8 cellular contexts compared by ENCODE assay signal in genomic region chr20:56393133-56393472, GRCh38. TPM values are rescaled to one million over a fixed set of nuclear protein-coding genes. Genes with fewer than 3 reads are reported as not detected.
DNase-seq lines count a peak whose midpoint lies in the region; ATAC-seq, FAIRE-seq and TF ChIP-seq lines count a peak whose summit lies in the region.

No MANE protein-coding gene starts in this region.

- no peaks in the 10 kb centered on the region for H3K27me3 Mint-ChIP-seq in type B pancreatic cell

- DNase-seq in heart right ventricle (no peak), Right ventricle myocardium inferior (ENCODE audit: missing footprints) (no peak), WERI-Rb-1 (no peak), kidney (no peak), uterus (no peak), GM20000 (ENCODE audit: low spot score) (no peak), type B pancreatic cell (ENCODE audit: extremely low spot score, unreplicated experiment) (no peak)

- no peaks in the 10 kb centered on the region for H3K9me3 Mint-ChIP-seq in type B pancreatic cell

- peaks cover 2 to 31% (median 23%) of the 10 kb centered on the region in 9 donors for H3K4me1 ChIP-seq in heart right ventricle
- peaks cover 9 to 15% of the 10 kb centered on the region in 2 donors for H3K4me1 ChIP-seq in kidney (ENCODE audit: control insufficient read depth in 1 of 2, insufficient read depth in 1 of 2, low read depth in 1 of 2, low read length in 2 of 2)
- H3K4me1 ChIP-seq in uterus: no peaks in the 10 kb centered on the region

- H3K4me3 ChIP-seq in heart right ventricle: peak overlapping the region in 9 of 10 donors; percentile 73 to 94 (median 81)
- peak overlapping the region; percentile 84 for H3K4me3 ChIP-seq in WERI-Rb-1 (ENCODE audit: low read depth, low read length)
- H3K4me3 ChIP-seq in kidney (ENCODE audit: low read length in 2 of 2): peak overlapping the region; percentile 97 to 100
- H3K4me3 ChIP-seq in uterus: peak overlapping the region; percentile 60 to 93

- TF ChIP-seq CTCF in heart right ventricle (IDR thresholded peaks at IDR 0.05): no peak
- TF ChIP-seq CTCF in WERI-Rb-1 (IDR thresholded peaks at IDR 0.05; ENCODE audit: low read depth, low read length): no peak
- no peak for TF ChIP-seq CTCF in kidney (IDR thresholded peaks at IDR 0.05; ENCODE audit: borderline replicate concordance, extremely low read depth, insufficient read depth)
- no peak for TF ChIP-seq CTCF in uterus (IDR thresholded peaks at IDR 0.05)
- TF ChIP-seq CTCF in GM20000 (IDR thresholded peaks at IDR 0.05; ENCODE audit: extremely low read depth, missing control alignments): no peak
- TF ChIP-seq CTCF in type B pancreatic cell (conservative IDR thresholded peaks at IDR 0.05): no peak

- H3K36me3 ChIP-seq in heart right ventricle (peaks cover 0 to 49% (median 29%) of the 10 kb centered on the region in 9 donors), WERI-Rb-1 (peaks cover 57% of the 10 kb centered on the region), kidney (ENCODE audit: control insufficient read depth in 1 of 2, insufficient read depth in 2 of 2, low read length in 2 of 2) (peaks cover 24% of the 10 kb centered on the region in 2 donors), uterus (no peaks in the 10 kb centered on the region)

- H3K27ac ChIP-seq in heart right ventricle (peak overlapping the region in 8 of 10 donors; percentile 79 to 93 (median 88)), WERI-Rb-1 (peak overlapping the region; percentile 98), kidney (ENCODE audit: low read depth in 2 of 2, low read length in 2 of 2) (no peak overlapping the region), uterus (peak overlapping the region; percentile 85 to 90)

- TF ChIP-seq POLR2A in uterus (IDR thresholded peaks at IDR 0.05): no peak

- H3K27me3 ChIP-seq in heart right ventricle (no peaks in the 10 kb centered on the region), WERI-Rb-1 (ENCODE audit: insufficient read depth, low read depth, severe bottlenecking) (no peaks in the 10 kb centered on the region), uterus (no peaks in the 10 kb centered on the region)

- peak overlapping the region; percentile 26 to 96 for H3K9ac ChIP-seq in kidney (ENCODE audit: low read length in 2 of 2)

- ATAC-seq in heart right ventricle: no peak
- no peak for ATAC-seq in Right ventricle myocardium inferior
- no peak for ATAC-seq in GM21360 (IDR thresholded peaks at IDR 0.05; ENCODE audit: unreplicated experiment)

- 4 to 5% methylated on average over 6 of the region's 6 CpGs for WGBS in heart right ventricle, 2 donors

- H3K9me3 ChIP-seq in heart right ventricle (no peaks in the 10 kb centered on the region), WERI-Rb-1 (ENCODE audit: severe bottlenecking) (no peaks in the 10 kb centered on the region), kidney (ENCODE audit: control insufficient read depth in 1 of 2, low read length in 2 of 2) (no peaks in the 10 kb centered on the region), uterus (no peaks in the 10 kb centered on the region)

- intact Hi-C loops in heart right ventricle (cut with DNase I): loop anchor here in 4 of 10 donors (2.0 to 10.0 kb wide), 5 partner anchors 34 to 182 kb away; partner anchors contain the start of genes RTF2 (in 4 of the 4) and FAM210B (in 2 of the 4)
- intact Hi-C loops in Right ventricle myocardium inferior (cut with DNase I): loop anchor here (5.0 kb wide), 1 partner anchor 36 kb away; the partner anchor contains the start of gene FAM210B
- intact Hi-C loops in kidney (cut with DNase I): no loop called here
- intact Hi-C loops in uterus (cut with DNase I; ENCODE audit: low total_unique reads): no loop called here

- H3K36me3 Mint-ChIP-seq in type B pancreatic cell: peaks cover 22% of the 10 kb centered on the region

- no peak for FAIRE-seq in kidney (lab: Jason Lieb, UNC)

- no peak overlapping the region for H3K27ac Mint-ChIP-seq in type B pancreatic cell

- no peak overlapping the region for H3K4me3 Mint-ChIP-seq in type B pancreatic cell

- peaks cover 30% of the 10 kb centered on the region for H3K4me1 Mint-ChIP-seq in type B pancreatic cell (ENCODE audit: unreplicated experiment)

RNA-seq across cellular contexts. Expression of gene CSTF1, which starts 0.7 kb away (rescaled TPM):
- 10 to 100 TPM; 16.3 to 23.7 (median 21.6) TPM for total RNA-seq in heart right ventricle
- 10 to 100 TPM in 1 of 2 donors, 1 to 10 TPM in 1; 3.7 to 11.3 TPM for polyA plus RNA-seq in heart right ventricle
- 18.6 TPM for total RNA-seq in Right ventricle myocardium inferior
- 30.7 TPM for total RNA-seq in kidney
- polyA plus RNA-seq in kidney (ENCODE audit: insufficient read depth, low read depth, low replicate concordance): 16.2 TPM
- 10 to 100 TPM; 20.9 to 44.0 (median 29.9) TPM for total RNA-seq in uterus
- total RNA-seq in type B pancreatic cell (ENCODE audit: low replicate concordance): 43.2 and 48.4 TPM in 2 replicates

RNA-seq across cellular contexts. Expression of gene AURKA, which starts 1.1 kb away (rescaled TPM):
- total RNA-seq in heart right ventricle: 10 to 100 TPM in 1 of 10 donors, 1 to 10 TPM in 9; 3.9 to 12.2 (median 7.5) TPM
- polyA plus RNA-seq in heart right ventricle: 10 to 100 TPM in 1 of 2 donors, 1 to 10 TPM in 1; 2.4 to 11.0 TPM
- 8.4 TPM for total RNA-seq in Right ventricle myocardium inferior
- 2.7 TPM for total RNA-seq in kidney
- polyA plus RNA-seq in kidney (ENCODE audit: insufficient read depth, low read depth, low replicate concordance): 3.3 TPM
- 10 to 100 TPM in 1 of 4 donors, 1 to 10 TPM in 2, not detected in 1; 1.9 to 17.4 (median 9.7) TPM for total RNA-seq in uterus
- 20.3 and 42.7 TPM in 2 replicates for total RNA-seq in type B pancreatic cell (ENCODE audit: low replicate concordance)

RNA-seq across cellular contexts. Expression of gene CASS4, which starts 19.0 kb away (rescaled TPM):
- total RNA-seq in heart right ventricle (1 to 10 TPM in 1 of 10 donors, under 1 TPM in 9; 0.22 to 2.8 (median 0.77) TPM), Right ventricle myocardium inferior (0.41 TPM), kidney (3.0 TPM), uterus (1 to 10 TPM in 2 of 4 donors, under 1 TPM in 2; 0.62 to 9.1 (median 3.7) TPM), type B pancreatic cell (ENCODE audit: low replicate concordance) (0.38 and 0.56 TPM in 2 replicates)
- polyA plus RNA-seq in heart right ventricle (under 1 TPM; 0.35 to 0.37 TPM), kidney (ENCODE audit: insufficient read depth, low read depth, low replicate concordance) (0.22 TPM)

RNA-seq across cellular contexts. Expression of gene FAM210B, which starts 34.3 kb away (rescaled TPM):
- total RNA-seq in heart right ventricle: 10 to 100 TPM; 48.8 to 85.2 (median 57.6) TPM
- polyA plus RNA-seq in heart right ventricle: 10 to 100 TPM; 27.1 to 36.2 TPM
- 60.3 TPM for total RNA-seq in Right ventricle myocardium inferior
- 27.2 TPM for total RNA-seq in kidney
- polyA plus RNA-seq in kidney (ENCODE audit: insufficient read depth, low read depth, low replicate concordance): 34.5 TPM
- 10 to 100 TPM; 28.2 to 46.5 (median 37.4) TPM for total RNA-seq in uterus
- total RNA-seq in type B pancreatic cell (ENCODE audit: low replicate concordance): 58.3 and 58.4 TPM in 2 replicates

Comparison
In these comparisons a context has a peak if more than half of its experiments do, and no peak if none do; other contexts are left out.
1. H3K27ac ChIP-seq: peak in heart right ventricle (8 of 10), WERI-Rb-1 (single experiment) and uterus (2 of 2); none in kidney (0 of 2).
2. Peak in every context shown above with its lines, with median percentiles within 50 percentile points of each other: H3K4me3 ChIP-seq.